18 cellular contexts compared by ENCODE assay signal in the genomic region with DNA sequence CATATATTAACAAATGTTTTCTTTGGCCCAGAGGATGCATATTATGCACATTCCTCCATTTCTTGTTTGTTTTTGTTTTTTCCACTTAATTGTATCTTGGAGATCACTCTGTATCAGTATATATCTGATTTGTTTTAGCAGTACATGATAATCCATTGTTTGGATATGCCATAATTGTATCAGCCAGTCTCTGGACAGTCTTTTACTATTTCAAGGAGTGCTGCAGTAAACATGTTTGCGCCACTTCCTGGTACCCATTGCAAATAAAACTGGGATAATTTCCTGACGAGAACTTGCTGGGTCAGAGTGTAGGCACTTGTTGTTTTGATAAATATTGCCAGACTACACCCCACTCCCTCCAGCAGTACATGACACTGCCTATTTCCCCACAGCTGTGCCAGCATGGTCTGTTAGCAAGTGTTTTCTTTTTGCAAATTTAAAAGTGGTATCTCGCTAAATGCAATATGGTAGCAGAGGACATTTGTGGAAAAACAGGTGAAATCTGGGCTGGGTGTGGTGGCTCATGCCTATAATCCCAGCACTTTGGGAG. TPM values are rescaled to one million over a fixed set of nuclear protein-coding genes. Genes with fewer than 3 reads are reported as not detected.
DNase-seq lines count a peak whose midpoint lies in the region; ATAC-seq lines count a peak whose summit lies in the region.
"Had no signal": no experiment of that assay in that cellular context is flagged by ENCODE, and none has a peak within 500 bp of the region (broad histone marks: within the 10 kb centered on the region; RNA-seq: fewer than 3 reads in every experiment).

No MANE protein-coding gene starts in this region.

- H3K36me3 Mint-ChIP-seq in activated naive CD8-positive, alpha-beta T cell treated with anti-CD3 and anti-CD28 coated beads, Interleukin-2, amount 10 ng/mL, durations not matched to agents 7 days and 5 days = peaks cover 15% of the 10 kb centered on the region
- peaks cover 21% of the 10 kb centered on the region for H3K36me3 Mint-ChIP-seq in activated naive CD8-positive, alpha-beta T cell treated with anti-CD3 and anti-CD28 coated beads, Interleukin-2, amount 50 U/mL, for 24 hours (ENCODE audit: low read depth)

- peaks cover 0 to 11% of the 10 kb centered on the region in 2 donors for H3K36me3 ChIP-seq in mucosa of rectum (ENCODE audit: control insufficient read depth in 2 of 2, insufficient read depth in 2 of 2, low read length in 2 of 2)
- H3K36me3 ChIP-seq: BE2C, HAP-1 had no signal

- peak overlapping the region; percentile 22 for H3K27ac Mint-ChIP-seq in activated naive CD8-positive, alpha-beta T cell treated with anti-CD3 and anti-CD28 coated beads, Interleukin-2, amount 10 ng/mL, durations not matched to agents 7 days and 5 days
- H3K27ac Mint-ChIP-seq in activated naive CD8-positive, alpha-beta T cell treated with anti-CD3 and anti-CD28 coated beads, Interleukin-2, amount 50 U/mL, for 24 hours = no peak overlapping the region
- H3K27ac Mint-ChIP-seq: CD8-positive, alpha-beta T cell; IgD-negative memory B cell had no signal

- ATAC-seq in activated naive CD8-positive, alpha-beta T cell treated with anti-CD3 and anti-CD28 coated beads, Interleukin-2, amount 10 ng/mL, durations not matched to agents 7 days and 5 days (ENCODE audit: low read depth) = no peak
- ATAC-seq in activated naive CD8-positive, alpha-beta T cell treated with anti-CD3 and anti-CD28 coated beads, Interleukin-2, amount 50 U/mL, for 24 hours = no peak
- no peak for ATAC-seq in HG02840 (IDR thresholded peaks at IDR 0.05; ENCODE audit: low FRiP score, unreplicated experiment)
- ATAC-seq: CD8-positive, alpha-beta T cell had no signal

- no peaks in the 10 kb centered on the region for H3K9me3 Mint-ChIP-seq in activated naive CD8-positive, alpha-beta T cell treated with anti-CD3 and anti-CD28 coated beads, Interleukin-2, amount 10 ng/mL, durations not matched to agents 7 days and 5 days
- H3K9me3 Mint-ChIP-seq in activated naive CD8-positive, alpha-beta T cell treated with anti-CD3 and anti-CD28 coated beads, Interleukin-2, amount 50 U/mL, for 24 hours = no peaks in the 10 kb centered on the region
- H3K9me3 Mint-ChIP-seq: CD8-positive, alpha-beta T cell; IgD-negative memory B cell had no signal

- peak overlapping the region; percentile 23 to 44 for H3K27ac ChIP-seq in mucosa of rectum (ENCODE audit: low read depth in 2 of 2, low read length in 2 of 2)

- peaks cover 18% of the 10 kb centered on the region for H3K4me1 Mint-ChIP-seq in activated naive CD8-positive, alpha-beta T cell treated with anti-CD3 and anti-CD28 coated beads, Interleukin-2, amount 10 ng/mL, durations not matched to agents 7 days and 5 days
- peaks cover 32% of the 10 kb centered on the region for H3K4me1 Mint-ChIP-seq in activated naive CD8-positive, alpha-beta T cell treated with anti-CD3 and anti-CD28 coated beads, Interleukin-2, amount 50 U/mL, for 24 hours

- no peaks in the 10 kb centered on the region for H3K27me3 ChIP-seq in mucosa of rectum (ENCODE audit: control insufficient read depth in 2 of 2, insufficient read depth in 2 of 2, low read length in 2 of 2)
- H3K27me3 ChIP-seq: BE2C had no signal

- no peak overlapping the region for H3K4me3 Mint-ChIP-seq in activated naive CD8-positive, alpha-beta T cell treated with anti-CD3 and anti-CD28 coated beads, Interleukin-2, amount 10 ng/mL, durations not matched to agents 7 days and 5 days
- H3K4me3 Mint-ChIP-seq in activated naive CD8-positive, alpha-beta T cell treated with anti-CD3 and anti-CD28 coated beads, Interleukin-2, amount 50 U/mL, for 24 hours = no peak overlapping the region
- H3K4me3 Mint-ChIP-seq: CD14-positive monocyte; CD8-positive, alpha-beta T cell had no signal

- H3K4me1 ChIP-seq in mucosa of rectum (ENCODE audit: control insufficient read depth in 2 of 2, insufficient read depth in 2 of 2, low read length in 2 of 2) = peaks cover 10 to 11% of the 10 kb centered on the region in 2 donors
- H3K4me1 ChIP-seq: BE2C had no signal

- no peaks in the 10 kb centered on the region for H3K9me3 ChIP-seq in mucosa of rectum (ENCODE audit: control insufficient read depth in 2 of 2, low read length in 2 of 2)
- H3K9me3 ChIP-seq: BE2C, HAP-1 had no signal

- in situ Hi-C loops in G401 (cut with HindIII; ENCODE audit: low sequenced_read_pairs) = no loop called here

- DNase-seq in activated naive CD8-positive, alpha-beta T cell treated with anti-CD3 and anti-CD28 coated beads, Interleukin-2, amount 10 ng/mL, durations not matched to agents 7 days and 5 days = no peak
- DNase-seq in activated naive CD8-positive, alpha-beta T cell treated with anti-CD3 and anti-CD28 coated beads, Interleukin-2, amount 50 U/mL, for 24 hours = no peak
- DNase-seq in dermis blood vessel endothelial cell = peak; percentile 49
- DNase-seq in G401 (ENCODE audit: low spot score) = no peak
- no peak for DNase-seq in NCI-H2227 treated with DMSO at 0.1 percent for 48 hours (lab: John Stamatoyannopoulos, UW)
- DNase-seq in T-helper 2 cell = no peak
- DNase-seq: CD8-positive, alpha-beta T cell; COR-L47; DMS153; DMS79 treated with DMSO at 0.1 percent for 48 hours; EL; GDM1 had no signal

- no peak overlapping the region for H3K9ac ChIP-seq in mucosa of rectum (ENCODE audit: low read depth in 1 of 2, low read length in 2 of 2)

- H3K4me3 ChIP-seq in mucosa of rectum (ENCODE audit: low read length in 2 of 2) = no peak overlapping the region
- H3K4me3 ChIP-seq: HAP-1 had no signal

- POLR2A ChIA-PET in activated naive CD8-positive, alpha-beta T cell treated with anti-CD3 and anti-CD28 coated beads, Interleukin-2, amount 10 ng/mL, durations not matched to agents 7 days and 5 days (lab: Charles Lee) = no interaction called here

- H3K27me3 Mint-ChIP-seq in activated naive CD8-positive, alpha-beta T cell treated with anti-CD3 and anti-CD28 coated beads, Interleukin-2, amount 10 ng/mL, durations not matched to agents 7 days and 5 days = no peaks in the 10 kb centered on the region
- no peaks in the 10 kb centered on the region for H3K27me3 Mint-ChIP-seq in activated naive CD8-positive, alpha-beta T cell treated with anti-CD3 and anti-CD28 coated beads, Interleukin-2, amount 50 U/mL, for 24 hours
- H3K27me3 Mint-ChIP-seq: IgD-negative memory B cell had no signal

RNA-seq across cellular contexts. Expression of gene TMEM11, which starts 4.9 kb away (rescaled TPM):
- total RNA-seq in activated naive CD8-positive, alpha-beta T cell treated with anti-CD3 and anti-CD28 coated beads, Interleukin-2, amount 10 ng/mL, durations not matched to agents 7 days and 5 days = 10 to 100 TPM; 21.4 to 23.7 TPM
- total RNA-seq in dermis blood vessel endothelial cell = 20.4 and 30.0 TPM in 2 replicates
- 31.2 and 34.4 TPM in 2 replicates for total RNA-seq in G401 (2014; rRNA removed; shearing (Covaris generic))

RNA-seq across cellular contexts. Expression of gene NATD1, which starts 34.3 kb away (rescaled TPM):
- 1 to 10 TPM; 5.4 to 5.7 TPM for total RNA-seq in activated naive CD8-positive, alpha-beta T cell treated with anti-CD3 and anti-CD28 coated beads, Interleukin-2, amount 10 ng/mL, durations not matched to agents 7 days and 5 days
- 4.1 and 8.2 TPM in 2 replicates for total RNA-seq in dermis blood vessel endothelial cell
- total RNA-seq in G401 (2014; rRNA removed; shearing (Covaris generic)) = 3.4 TPM in 2 replicates
